In the genomic region with DNA sequence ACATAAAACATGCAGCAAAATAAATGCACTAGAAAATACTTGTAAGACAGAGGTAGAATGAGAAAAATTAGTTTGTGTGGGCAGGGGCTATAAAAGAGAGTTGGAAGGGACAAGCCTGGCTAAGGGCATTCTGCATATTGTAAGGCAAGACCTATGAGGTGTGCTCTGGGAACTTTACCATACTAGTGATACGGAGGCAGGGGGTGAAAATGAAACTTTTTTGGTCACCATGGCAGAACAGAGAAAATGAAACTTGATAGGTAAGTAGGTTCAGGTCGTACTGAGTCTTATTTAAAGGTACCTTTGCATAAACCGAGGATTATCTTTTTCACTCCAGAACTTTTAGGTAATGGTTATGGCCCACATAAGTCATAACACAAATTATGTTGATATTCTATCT, we compare ENCODE assay signal across 10 cellular contexts.
A peak's percentile ranks its signal among the peaks of the same experiment; 100 is the strongest.
DNase-seq lines count a peak whose midpoint lies in the region; ATAC-seq and TF ChIP-seq lines count a peak whose summit lies in the region.
"Had no signal": no experiment of that assay in that cellular context is flagged by ENCODE, and none has a peak within 500 bp of the region (broad histone marks: within the 10 kb centered on the region; RNA-seq: fewer than 3 reads in every experiment).

No MANE protein-coding gene starts in this region.

- peaks cover 44% of the 10 kb centered on the region for H3K36me3 Mint-ChIP-seq in activated T-helper 1 cell treated with anti-CD3 and anti-CD28 coated beads, Interleukin-12 subunit alpha, Interleukin-12 subunit beta, Interleukin-2, Interleukin-4 antibody, amounts not matched to agents 30 ng/mL and 10 ng/mL and 1 ng/mL, durations not matched to agents 14 hours and 24 hours and 36 hours (ENCODE audit: low read depth)
- peaks cover 4% of the 10 kb centered on the region for H3K36me3 Mint-ChIP-seq in glutamatergic neuron (ENCODE audit: unreplicated experiment)

- intact Hi-C loops in activated T-helper 1 cell treated with anti-CD3 and anti-CD28 coated beads, Interleukin-12 subunit alpha, Interleukin-12 subunit beta, Interleukin-2, Interleukin-4 antibody, amounts not matched to agents 30 ng/mL and 10 ng/mL and 1 ng/mL, durations not matched to agents 14 hours and 24 hours and 36 hours (cut with micrococcal nuclease): loop anchor here (5.0 kb wide), 1 partner anchor 105 kb away; a partner anchor contains a TSS

- no peak for DNase-seq in activated T-helper 1 cell treated with anti-CD3 and anti-CD28 coated beads, Interleukin-12 subunit alpha, Interleukin-12 subunit beta, Interleukin-2, Interleukin-4 antibody, amounts not matched to agents 30 ng/mL and 10 ng/mL and 1 ng/mL, durations not matched to agents 14 hours and 24 hours and 36 hours (ENCODE audit: low spot score)
- no peak for DNase-seq in NCI-H1694 (lab: John Stamatoyannopoulos, UW)
- DNase-seq in glutamatergic neuron: no peak
- DNase-seq in CD1c-positive myeloid dendritic cell (ENCODE audit: extremely low spot score): no peak
- no peak for DNase-seq in NCI-H345 (lab: John Stamatoyannopoulos, UW)
- DNase-seq: midbrain, NCI-H187 treated with DMSO at 0.1 percent for 48 hours had no signal

- H3K4me1 Mint-ChIP-seq in activated T-helper 1 cell treated with anti-CD3 and anti-CD28 coated beads, Interleukin-12 subunit alpha, Interleukin-12 subunit beta, Interleukin-2, Interleukin-4 antibody, amounts not matched to agents 30 ng/mL and 10 ng/mL and 1 ng/mL, durations not matched to agents 14 hours and 24 hours and 36 hours (ENCODE audit: low read depth): peaks cover 39% of the 10 kb centered on the region
- peaks cover 2% of the 10 kb centered on the region for H3K4me1 Mint-ChIP-seq in glutamatergic neuron (ENCODE audit: low read depth, unreplicated experiment)

- no peak for TF ChIP-seq POLR2A in GM18505 (IDR thresholded peaks at IDR 0.05; ENCODE audit: borderline replicate concordance, extremely low read depth, insufficient read depth, insufficient read length)

- peak overlapping the region; percentile 41 for H3K4me3 Mint-ChIP-seq in activated T-helper 1 cell treated with anti-CD3 and anti-CD28 coated beads, Interleukin-12 subunit alpha, Interleukin-12 subunit beta, Interleukin-2, Interleukin-4 antibody, amounts not matched to agents 30 ng/mL and 10 ng/mL and 1 ng/mL, durations not matched to agents 14 hours and 24 hours and 36 hours
- H3K4me3 Mint-ChIP-seq in glutamatergic neuron (ENCODE audit: unreplicated experiment): no peak overlapping the region

- TF ChIP-seq CTCF in glutamatergic neuron (IDR thresholded peaks at IDR 0.05; ENCODE audit: partially characterized antibody, unreplicated experiment): no peak

- no peaks in the 10 kb centered on the region for H3K27me3 Mint-ChIP-seq in activated T-helper 1 cell treated with anti-CD3 and anti-CD28 coated beads, Interleukin-12 subunit alpha, Interleukin-12 subunit beta, Interleukin-2, Interleukin-4 antibody, amounts not matched to agents 30 ng/mL and 10 ng/mL and 1 ng/mL, durations not matched to agents 14 hours and 24 hours and 36 hours (ENCODE audit: insufficient read depth)
- no peaks in the 10 kb centered on the region for H3K27me3 Mint-ChIP-seq in glutamatergic neuron (ENCODE audit: unreplicated experiment)

- H3K27ac Mint-ChIP-seq in activated T-helper 1 cell treated with anti-CD3 and anti-CD28 coated beads, Interleukin-12 subunit alpha, Interleukin-12 subunit beta, Interleukin-2, Interleukin-4 antibody, amounts not matched to agents 30 ng/mL and 10 ng/mL and 1 ng/mL, durations not matched to agents 14 hours and 24 hours and 36 hours: peak overlapping the region; percentile 46
- H3K27ac Mint-ChIP-seq in glutamatergic neuron (ENCODE audit: unreplicated experiment): no peak overlapping the region

- H3K9me3 Mint-ChIP-seq in activated T-helper 1 cell treated with anti-CD3 and anti-CD28 coated beads, Interleukin-12 subunit alpha, Interleukin-12 subunit beta, Interleukin-2, Interleukin-4 antibody, amounts not matched to agents 30 ng/mL and 10 ng/mL and 1 ng/mL, durations not matched to agents 14 hours and 24 hours and 36 hours: no peaks in the 10 kb centered on the region
- no peaks in the 10 kb centered on the region for H3K9me3 Mint-ChIP-seq in glutamatergic neuron (ENCODE audit: unreplicated experiment)

- ATAC-seq in GM18505 (IDR thresholded peaks at IDR 0.05; ENCODE audit: unreplicated experiment) (peak; percentile 59), GM19438 (IDR thresholded peaks at IDR 0.05; ENCODE audit: low read depth, unreplicated experiment) (peak; percentile 81), HG02943 (IDR thresholded peaks at IDR 0.05; ENCODE audit: low read depth, unreplicated experiment) (peak; percentile 77)
